Comparison of ENCODE assay signal across 1 cellular context in the genomic region with DNA sequence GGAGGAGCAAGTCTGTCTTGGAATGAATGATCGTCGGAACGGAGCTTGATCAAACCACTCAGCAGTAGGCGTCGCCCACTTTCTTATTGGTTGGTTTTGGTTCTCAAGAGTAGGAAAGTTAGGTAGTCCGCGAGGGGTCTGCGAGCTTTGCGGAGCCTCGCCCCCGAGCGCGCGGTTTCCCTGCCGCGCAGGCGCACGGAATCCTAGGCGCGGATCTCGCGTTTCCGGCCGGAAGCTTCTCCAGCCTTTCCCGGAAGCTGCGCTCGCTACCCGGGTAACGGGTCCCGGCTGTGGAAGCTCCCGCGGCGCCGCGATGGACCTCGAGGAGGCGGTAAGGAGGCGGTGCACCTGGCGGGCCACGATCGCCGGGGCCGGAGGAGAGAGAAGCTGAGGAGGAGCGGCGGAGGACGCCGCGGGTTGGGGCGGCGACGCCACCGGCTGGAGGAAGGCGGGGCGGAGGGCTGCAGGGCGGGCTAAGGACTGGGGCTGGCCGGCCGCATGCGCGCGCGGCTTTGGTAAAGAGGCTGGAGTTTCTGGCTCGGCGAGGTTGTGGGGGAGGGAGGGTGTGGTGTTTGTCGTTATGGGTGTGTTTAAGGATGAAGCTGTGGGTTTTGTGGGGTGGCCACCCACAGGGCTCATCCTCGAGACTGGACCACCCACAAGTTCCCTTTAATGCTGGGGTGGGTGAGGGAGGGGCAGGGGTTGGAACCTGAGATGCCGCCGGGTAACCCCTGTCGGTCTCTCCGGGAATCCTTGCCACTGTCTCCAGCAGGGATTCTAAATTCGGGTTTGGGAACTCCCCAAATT.
TF ChIP-seq lines count a peak whose summit lies in the region.

A gene (plus strand): TSS at position 246 of the 807 bp plus-strand sequence. CDS start 68 bp downstream, at position 314.

TF ChIP-seq in K562, 482 proteins besides CTCF, POLR2A, EP300 and RAD21 (continued from another document and continues in another):
- TF ChIP-seq KLF6 (CRISPR knock-in tag; IDR thresholded peaks at IDR 0.05; ENCODE audit: borderline replicate concordance) (no peak; the same call in 1 of the 2 replicates), GATAD2A (IDR thresholded peaks at IDR 0.05) (no peak), FOXP1 (CRISPR knock-in tag; IDR thresholded peaks at IDR 0.05) (peak; percentile 80; the same call in 1 of the 2 replicates), ZNF785 (CRISPR knock-in tag; IDR thresholded peaks at IDR 0.05) (no peak), BHLHE40 (IDR thresholded peaks at IDR 0.05; ENCODE audit: low read length) (peak; percentile 3; the same call in 1 of the 2 replicates), SREBF1 (IDR thresholded peaks at IDR 0.05; ENCODE audit: borderline replicate concordance, low read depth, low read length) (peak; percentile 46; the same call in 1 of the 2 replicates), RBM39 (optimal IDR thresholded peaks at IDR 0.05; ENCODE audit: low read depth, low read length) (no peak), TCF7L2 (IDR thresholded peaks at IDR 0.05; ENCODE audit: low read depth, low read length) (no peak), ARID2 (IDR thresholded peaks at IDR 0.05) (no peak), RBFOX2 (IDR thresholded peaks at IDR 0.05; ENCODE audit: low read depth, low read length) (peak; percentile 97), ZNF24 (IDR thresholded peaks at IDR 0.05) (peak; percentile 95), RFX7 (CRISPR knock-in tag; IDR thresholded peaks at IDR 0.05) (no peak), BMI1 (IDR thresholded peaks at IDR 0.05; ENCODE audit: low read length) (no peak), SRSF7 (optimal IDR thresholded peaks at IDR 0.05; ENCODE audit: low read depth, low read length) (no peak), ZNF3 (CRISPR knock-in tag; IDR thresholded peaks at IDR 0.05) (no peak), NR4A1 (CRISPR knock-in tag; IDR thresholded peaks at IDR 0.05) (no peak), NR4A1 (tag; IDR thresholded peaks at IDR 0.05) (no peak), ZNF551 (CRISPR knock-in tag; IDR thresholded peaks at IDR 0.05) (no peak), L3MBTL2 (IDR thresholded peaks at IDR 0.05) (peak; percentile 93), PRPF4 (IDR thresholded peaks at IDR 0.05; ENCODE audit: insufficient read depth, low read depth, low read length, poor library complexity, severe bottlenecking) (no peak), ZNF133 (CRISPR knock-in tag; IDR thresholded peaks at IDR 0.05) (no peak), ZNF561 (CRISPR knock-in tag; conservative IDR thresholded peaks at IDR 0.05) (no peak), OTX1 (CRISPR knock-in tag; IDR thresholded peaks at IDR 0.05) (no peak), MCM5 (IDR thresholded peaks at IDR 0.05; ENCODE audit: low read depth) (no peak), GTF2A2 (tag; IDR thresholded peaks at IDR 0.05) (no peak), TRIM28 (IDR thresholded peaks at IDR 0.05) (no peak), MED1 (CRISPR knock-in tag; IDR thresholded peaks at IDR 0.05; ENCODE audit: borderline replicate concordance) (no peak), SMARCC2 (IDR thresholded peaks at IDR 0.05; ENCODE audit: low read depth) (0 out of 2 replicates have a peak, but pooled peaks have one; percentile 4)
- TF ChIP-seq, protein P1, sequence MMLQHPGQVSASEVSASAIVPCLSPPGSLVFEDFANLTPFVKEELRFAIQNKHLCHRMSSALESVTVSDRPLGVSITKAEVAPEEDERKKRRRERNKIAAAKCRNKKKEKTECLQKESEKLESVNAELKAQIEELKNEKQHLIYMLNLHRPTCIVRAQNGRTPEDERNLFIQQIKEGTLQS (IDR thresholded peaks at IDR 0.05) = no peak
- TF ChIP-seq, protein P1 (CRISPR knock-in tag; conservative IDR thresholded peaks at IDR 0.05) = peak; percentile 60
- TF ChIP-seq, protein P2, sequence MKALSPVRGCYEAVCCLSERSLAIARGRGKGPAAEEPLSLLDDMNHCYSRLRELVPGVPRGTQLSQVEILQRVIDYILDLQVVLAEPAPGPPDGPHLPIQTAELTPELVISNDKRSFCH (CRISPR knock-in tag; IDR thresholded peaks at IDR 0.05) = no peak
- TF ChIP-seq, protein P2 (tag; IDR thresholded peaks at IDR 0.05) = no peak; the same call in none of the 2 replicates
- TF ChIP-seq, protein P3, sequence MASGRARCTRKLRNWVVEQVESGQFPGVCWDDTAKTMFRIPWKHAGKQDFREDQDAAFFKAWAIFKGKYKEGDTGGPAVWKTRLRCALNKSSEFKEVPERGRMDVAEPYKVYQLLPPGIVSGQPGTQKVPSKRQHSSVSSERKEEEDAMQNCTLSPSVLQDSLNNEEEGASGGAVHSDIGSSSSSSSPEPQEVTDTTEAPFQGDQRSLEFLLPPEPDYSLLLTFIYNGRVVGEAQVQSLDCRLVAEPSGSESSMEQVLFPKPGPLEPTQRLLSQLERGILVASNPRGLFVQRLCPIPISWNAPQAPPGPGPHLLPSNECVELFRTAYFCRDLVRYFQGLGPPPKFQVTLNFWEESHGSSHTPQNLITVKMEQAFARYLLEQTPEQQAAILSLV (tag; IDR thresholded peaks at IDR 0.05) = no peak
- TF ChIP-seq, protein P4, sequence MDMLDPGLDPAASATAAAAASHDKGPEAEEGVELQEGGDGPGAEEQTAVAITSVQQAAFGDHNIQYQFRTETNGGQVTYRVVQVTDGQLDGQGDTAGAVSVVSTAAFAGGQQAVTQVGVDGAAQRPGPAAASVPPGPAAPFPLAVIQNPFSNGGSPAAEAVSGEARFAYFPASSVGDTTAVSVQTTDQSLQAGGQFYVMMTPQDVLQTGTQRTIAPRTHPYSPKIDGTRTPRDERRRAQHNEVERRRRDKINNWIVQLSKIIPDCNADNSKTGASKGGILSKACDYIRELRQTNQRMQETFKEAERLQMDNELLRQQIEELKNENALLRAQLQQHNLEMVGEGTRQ (CRISPR knock-in tag; IDR thresholded peaks at IDR 0.05) = no peak
- TF ChIP-seq, protein P5, sequence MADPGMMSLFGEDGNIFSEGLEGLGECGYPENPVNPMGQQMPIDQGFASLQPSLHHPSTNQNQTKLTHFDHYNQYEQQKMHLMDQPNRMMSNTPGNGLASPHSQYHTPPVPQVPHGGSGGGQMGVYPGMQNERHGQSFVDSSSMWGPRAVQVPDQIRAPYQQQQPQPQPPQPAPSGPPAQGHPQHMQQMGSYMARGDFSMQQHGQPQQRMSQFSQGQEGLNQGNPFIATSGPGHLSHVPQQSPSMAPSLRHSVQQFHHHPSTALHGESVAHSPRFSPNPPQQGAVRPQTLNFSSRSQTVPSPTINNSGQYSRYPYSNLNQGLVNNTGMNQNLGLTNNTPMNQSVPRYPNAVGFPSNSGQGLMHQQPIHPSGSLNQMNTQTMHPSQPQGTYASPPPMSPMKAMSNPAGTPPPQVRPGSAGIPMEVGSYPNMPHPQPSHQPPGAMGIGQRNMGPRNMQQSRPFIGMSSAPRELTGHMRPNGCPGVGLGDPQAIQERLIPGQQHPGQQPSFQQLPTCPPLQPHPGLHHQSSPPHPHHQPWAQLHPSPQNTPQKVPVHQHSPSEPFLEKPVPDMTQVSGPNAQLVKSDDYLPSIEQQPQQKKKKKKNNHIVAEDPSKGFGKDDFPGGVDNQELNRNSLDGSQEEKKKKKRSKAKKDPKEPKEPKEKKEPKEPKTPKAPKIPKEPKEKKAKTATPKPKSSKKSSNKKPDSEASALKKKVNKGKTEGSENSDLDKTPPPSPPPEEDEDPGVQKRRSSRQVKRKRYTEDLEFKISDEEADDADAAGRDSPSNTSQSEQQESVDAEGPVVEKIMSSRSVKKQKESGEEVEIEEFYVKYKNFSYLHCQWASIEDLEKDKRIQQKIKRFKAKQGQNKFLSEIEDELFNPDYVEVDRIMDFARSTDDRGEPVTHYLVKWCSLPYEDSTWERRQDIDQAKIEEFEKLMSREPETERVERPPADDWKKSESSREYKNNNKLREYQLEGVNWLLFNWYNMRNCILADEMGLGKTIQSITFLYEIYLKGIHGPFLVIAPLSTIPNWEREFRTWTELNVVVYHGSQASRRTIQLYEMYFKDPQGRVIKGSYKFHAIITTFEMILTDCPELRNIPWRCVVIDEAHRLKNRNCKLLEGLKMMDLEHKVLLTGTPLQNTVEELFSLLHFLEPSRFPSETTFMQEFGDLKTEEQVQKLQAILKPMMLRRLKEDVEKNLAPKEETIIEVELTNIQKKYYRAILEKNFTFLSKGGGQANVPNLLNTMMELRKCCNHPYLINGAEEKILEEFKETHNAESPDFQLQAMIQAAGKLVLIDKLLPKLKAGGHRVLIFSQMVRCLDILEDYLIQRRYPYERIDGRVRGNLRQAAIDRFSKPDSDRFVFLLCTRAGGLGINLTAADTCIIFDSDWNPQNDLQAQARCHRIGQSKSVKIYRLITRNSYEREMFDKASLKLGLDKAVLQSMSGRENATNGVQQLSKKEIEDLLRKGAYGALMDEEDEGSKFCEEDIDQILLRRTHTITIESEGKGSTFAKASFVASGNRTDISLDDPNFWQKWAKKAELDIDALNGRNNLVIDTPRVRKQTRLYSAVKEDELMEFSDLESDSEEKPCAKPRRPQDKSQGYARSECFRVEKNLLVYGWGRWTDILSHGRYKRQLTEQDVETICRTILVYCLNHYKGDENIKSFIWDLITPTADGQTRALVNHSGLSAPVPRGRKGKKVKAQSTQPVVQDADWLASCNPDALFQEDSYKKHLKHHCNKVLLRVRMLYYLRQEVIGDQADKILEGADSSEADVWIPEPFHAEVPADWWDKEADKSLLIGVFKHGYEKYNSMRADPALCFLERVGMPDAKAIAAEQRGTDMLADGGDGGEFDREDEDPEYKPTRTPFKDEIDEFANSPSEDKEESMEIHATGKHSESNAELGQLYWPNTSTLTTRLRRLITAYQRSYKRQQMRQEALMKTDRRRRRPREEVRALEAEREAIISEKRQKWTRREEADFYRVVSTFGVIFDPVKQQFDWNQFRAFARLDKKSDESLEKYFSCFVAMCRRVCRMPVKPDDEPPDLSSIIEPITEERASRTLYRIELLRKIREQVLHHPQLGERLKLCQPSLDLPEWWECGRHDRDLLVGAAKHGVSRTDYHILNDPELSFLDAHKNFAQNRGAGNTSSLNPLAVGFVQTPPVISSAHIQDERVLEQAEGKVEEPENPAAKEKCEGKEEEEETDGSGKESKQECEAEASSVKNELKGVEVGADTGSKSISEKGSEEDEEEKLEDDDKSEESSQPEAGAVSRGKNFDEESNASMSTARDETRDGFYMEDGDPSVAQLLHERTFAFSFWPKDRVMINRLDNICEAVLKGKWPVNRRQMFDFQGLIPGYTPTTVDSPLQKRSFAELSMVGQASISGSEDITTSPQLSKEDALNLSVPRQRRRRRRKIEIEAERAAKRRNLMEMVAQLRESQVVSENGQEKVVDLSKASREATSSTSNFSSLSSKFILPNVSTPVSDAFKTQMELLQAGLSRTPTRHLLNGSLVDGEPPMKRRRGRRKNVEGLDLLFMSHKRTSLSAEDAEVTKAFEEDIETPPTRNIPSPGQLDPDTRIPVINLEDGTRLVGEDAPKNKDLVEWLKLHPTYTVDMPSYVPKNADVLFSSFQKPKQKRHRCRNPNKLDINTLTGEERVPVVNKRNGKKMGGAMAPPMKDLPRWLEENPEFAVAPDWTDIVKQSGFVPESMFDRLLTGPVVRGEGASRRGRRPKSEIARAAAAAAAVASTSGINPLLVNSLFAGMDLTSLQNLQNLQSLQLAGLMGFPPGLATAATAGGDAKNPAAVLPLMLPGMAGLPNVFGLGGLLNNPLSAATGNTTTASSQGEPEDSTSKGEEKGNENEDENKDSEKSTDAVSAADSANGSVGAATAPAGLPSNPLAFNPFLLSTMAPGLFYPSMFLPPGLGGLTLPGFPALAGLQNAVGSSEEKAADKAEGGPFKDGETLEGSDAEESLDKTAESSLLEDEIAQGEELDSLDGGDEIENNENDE (IDR thresholded peaks at IDR 0.05; ENCODE audit: low read depth, low read length) = no peak
- TF ChIP-seq, protein P6, sequence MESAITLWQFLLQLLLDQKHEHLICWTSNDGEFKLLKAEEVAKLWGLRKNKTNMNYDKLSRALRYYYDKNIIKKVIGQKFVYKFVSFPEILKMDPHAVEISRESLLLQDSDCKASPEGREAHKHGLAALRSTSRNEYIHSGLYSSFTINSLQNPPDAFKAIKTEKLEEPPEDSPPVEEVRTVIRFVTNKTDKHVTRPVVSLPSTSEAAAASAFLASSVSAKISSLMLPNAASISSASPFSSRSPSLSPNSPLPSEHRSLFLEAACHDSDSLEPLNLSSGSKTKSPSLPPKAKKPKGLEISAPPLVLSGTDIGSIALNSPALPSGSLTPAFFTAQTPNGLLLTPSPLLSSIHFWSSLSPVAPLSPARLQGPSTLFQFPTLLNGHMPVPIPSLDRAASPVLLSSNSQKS (CRISPR knock-in tag; IDR thresholded peaks at IDR 0.05) = no peak
- TF ChIP-seq, protein P7, sequence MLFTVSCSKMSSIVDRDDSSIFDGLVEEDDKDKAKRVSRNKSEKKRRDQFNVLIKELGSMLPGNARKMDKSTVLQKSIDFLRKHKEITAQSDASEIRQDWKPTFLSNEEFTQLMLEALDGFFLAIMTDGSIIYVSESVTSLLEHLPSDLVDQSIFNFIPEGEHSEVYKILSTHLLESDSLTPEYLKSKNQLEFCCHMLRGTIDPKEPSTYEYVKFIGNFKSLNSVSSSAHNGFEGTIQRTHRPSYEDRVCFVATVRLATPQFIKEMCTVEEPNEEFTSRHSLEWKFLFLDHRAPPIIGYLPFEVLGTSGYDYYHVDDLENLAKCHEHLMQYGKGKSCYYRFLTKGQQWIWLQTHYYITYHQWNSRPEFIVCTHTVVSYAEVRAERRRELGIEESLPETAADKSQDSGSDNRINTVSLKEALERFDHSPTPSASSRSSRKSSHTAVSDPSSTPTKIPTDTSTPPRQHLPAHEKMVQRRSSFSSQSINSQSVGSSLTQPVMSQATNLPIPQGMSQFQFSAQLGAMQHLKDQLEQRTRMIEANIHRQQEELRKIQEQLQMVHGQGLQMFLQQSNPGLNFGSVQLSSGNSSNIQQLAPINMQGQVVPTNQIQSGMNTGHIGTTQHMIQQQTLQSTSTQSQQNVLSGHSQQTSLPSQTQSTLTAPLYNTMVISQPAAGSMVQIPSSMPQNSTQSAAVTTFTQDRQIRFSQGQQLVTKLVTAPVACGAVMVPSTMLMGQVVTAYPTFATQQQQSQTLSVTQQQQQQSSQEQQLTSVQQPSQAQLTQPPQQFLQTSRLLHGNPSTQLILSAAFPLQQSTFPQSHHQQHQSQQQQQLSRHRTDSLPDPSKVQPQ (CRISPR knock-in tag; IDR thresholded peaks at IDR 0.05; ENCODE audit: borderline replicate concordance) = no peak
